Comparison of ENCODE assay signal across 23 cellular contexts in the genomic region with DNA sequence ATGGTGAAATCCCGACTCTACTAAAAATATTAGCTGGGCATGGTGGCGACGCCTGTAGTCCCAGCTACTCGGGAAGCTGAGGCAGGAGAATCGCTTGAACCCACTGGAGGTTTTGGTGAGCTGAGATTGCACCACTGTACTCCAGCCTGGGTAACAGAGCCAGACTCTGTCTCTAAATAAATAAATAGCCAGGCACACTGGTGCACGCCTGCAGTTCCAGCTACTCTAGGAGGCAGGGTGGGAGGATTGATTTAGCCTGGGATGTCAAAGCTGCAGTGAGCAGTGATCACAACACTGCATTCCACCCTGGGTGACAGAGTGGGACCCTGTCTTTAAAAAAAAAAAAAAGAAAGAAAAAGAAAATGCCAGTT. TPM values are rescaled to one million over a fixed set of nuclear protein-coding genes. Genes with fewer than 3 reads are reported as not detected.
DNase-seq lines count a peak whose midpoint lies in the region; ATAC-seq and TF ChIP-seq lines count a peak whose summit lies in the region.
"Had no signal": no experiment of that assay in that cellular context is flagged by ENCODE, and none has a peak within 500 bp of the region (broad histone marks: within the 10 kb centered on the region; RNA-seq: fewer than 3 reads in every experiment).

No MANE protein-coding gene starts in this region.

- intact Hi-C loops in activated CD4-positive, alpha-beta memory T cell treated with anti-CD3 and anti-CD28 coated beads for 36 hours (cut with micrococcal nuclease): no loop called here
- intact Hi-C loops in prostate gland (cut with DNase I): no loop called here

- no peak overlapping the region for H3K4me3 ChIP-seq in prostate gland
- H3K4me3 ChIP-seq: coronary artery, gastrocnemius medialis, hepatocyte, SK-N-MC had no signal

- no peaks in the 10 kb centered on the region for H3K36me3 ChIP-seq in prostate gland
- H3K36me3 ChIP-seq: gastrocnemius medialis had no signal

- no peaks in the 10 kb centered on the region for H3K27me3 ChIP-seq in prostate gland (replicated peaks; ENCODE audit: insufficient read depth)
- H3K27me3 ChIP-seq: gastrocnemius medialis, hepatocyte had no signal

- CTCF ChIA-PET in activated CD4-positive, alpha-beta memory T cell treated with anti-CD3 and anti-CD28 coated beads, Interleukin-2, amount 10 ng/mL, durations not matched to agents 7 days and 5 days (lab: Charles Lee): interaction anchor here (0.6 to 3.0 kb wide), 12 partner anchors 9 to 323 kb away, joined by 3 to 15 read pairs (median 6); no protein-coding TSS in a partner anchor
- CTCF ChIA-PET in activated CD4-positive, alpha-beta memory T cell treated with anti-CD3 and anti-CD28 coated beads for 36 hours (lab: Charles Lee): interaction anchor here (0.5 to 1.8 kb wide), 6 partner anchors 9 to 116 kb away, joined by 3 to 7 read pairs (median 4); no protein-coding TSS in a partner anchor

- no peak for DNase-seq in activated CD4-positive, alpha-beta memory T cell treated with anti-CD3 and anti-CD28 coated beads, Interleukin-2, amount 10 ng/mL, durations not matched to agents 7 days and 5 days
- DNase-seq in activated CD4-positive, alpha-beta memory T cell treated with anti-CD3 and anti-CD28 coated beads for 36 hours: no peak
- DNase-seq in chondrocyte (ENCODE audit: low spot score): peak; percentile 10
- no peak for DNase-seq in prostate gland (ENCODE audit: low spot score)
- DNase-seq: activated gamma-delta T cell treated with Interleukin-2 at 50 U/mL for 16 hours; activated T-cell treated with anti-CD3 and anti-CD28 coated beads, Interleukin-2, amount 50 U/mL, for 1 hour; amniotic stem cell; Calu3; H7; Karpas-422; NCI-H526; T-helper 9 cell had no signal

- WGBS in prostate gland: 84% methylated on average over 6 of the region's 6 CpGs

- no peak for TF ChIP-seq POLR2A in prostate gland (IDR thresholded peaks at IDR 0.05)

- H3K36me3 Mint-ChIP-seq in activated CD4-positive, alpha-beta memory T cell treated with anti-CD3 and anti-CD28 coated beads, Interleukin-2, amount 10 ng/mL, durations not matched to agents 7 days and 5 days (ENCODE audit: low read depth): no peaks in the 10 kb centered on the region
- H3K36me3 Mint-ChIP-seq in activated CD4-positive, alpha-beta memory T cell treated with anti-CD3 and anti-CD28 coated beads for 36 hours: no peaks in the 10 kb centered on the region
- no peaks in the 10 kb centered on the region for H3K36me3 Mint-ChIP-seq in chondrocyte (ENCODE audit: low read depth)

- peak overlapping the region; percentile 87 for H3K27ac Mint-ChIP-seq in activated CD4-positive, alpha-beta memory T cell treated with anti-CD3 and anti-CD28 coated beads, Interleukin-2, amount 10 ng/mL, durations not matched to agents 7 days and 5 days
- no peak overlapping the region for H3K27ac Mint-ChIP-seq in activated CD4-positive, alpha-beta memory T cell treated with anti-CD3 and anti-CD28 coated beads for 36 hours
- H3K27ac Mint-ChIP-seq in chondrocyte (ENCODE audit: unreplicated experiment): no peak overlapping the region

- ATAC-seq in GM21390 (IDR thresholded peaks at IDR 0.05; ENCODE audit: unreplicated experiment): no peak
- no peak for ATAC-seq in HG02840 (IDR thresholded peaks at IDR 0.05; ENCODE audit: low FRiP score, unreplicated experiment)
- ATAC-seq in GM19463 (IDR thresholded peaks at IDR 0.05; ENCODE audit: unreplicated experiment): no peak
- ATAC-seq: esophagus mucosa, gastrocnemius medialis had no signal

- peaks cover 8% of the 10 kb centered on the region for H3K27me3 Mint-ChIP-seq in activated CD4-positive, alpha-beta memory T cell treated with anti-CD3 and anti-CD28 coated beads, Interleukin-2, amount 10 ng/mL, durations not matched to agents 7 days and 5 days
- H3K27me3 Mint-ChIP-seq in activated CD4-positive, alpha-beta memory T cell treated with anti-CD3 and anti-CD28 coated beads for 36 hours: peaks cover 4% of the 10 kb centered on the region
- no peaks in the 10 kb centered on the region for H3K27me3 Mint-ChIP-seq in chondrocyte (ENCODE audit: low read depth)

- POLR2A ChIA-PET in activated CD4-positive, alpha-beta memory T cell treated with anti-CD3 and anti-CD28 coated beads, Interleukin-2, amount 10 ng/mL, durations not matched to agents 7 days and 5 days (lab: Charles Lee): interaction anchor here (1.0 to 3.0 kb wide), 4 partner anchors 9 to 188 kb away, joined by 3 to 11 read pairs (median 4); partner anchors contain the start of genes CABIN1 and SPECC1L
- POLR2A ChIA-PET in activated CD4-positive, alpha-beta memory T cell treated with anti-CD3 and anti-CD28 coated beads for 36 hours (lab: Charles Lee): no interaction called here

- H3K4me1 Mint-ChIP-seq in activated CD4-positive, alpha-beta memory T cell treated with anti-CD3 and anti-CD28 coated beads, Interleukin-2, amount 10 ng/mL, durations not matched to agents 7 days and 5 days: peaks cover 40% of the 10 kb centered on the region
- H3K4me1 Mint-ChIP-seq in activated CD4-positive, alpha-beta memory T cell treated with anti-CD3 and anti-CD28 coated beads for 36 hours (ENCODE audit: low read depth): peaks cover 7% of the 10 kb centered on the region
- H3K4me1 Mint-ChIP-seq in chondrocyte (ENCODE audit: low read depth): peaks cover 18% of the 10 kb centered on the region

- TF ChIP-seq CTCF in C4-2B (conservative IDR thresholded peaks at IDR 0.05) (no peak), chondrocyte (IDR thresholded peaks at IDR 0.05) (no peak), prostate gland (IDR thresholded peaks at IDR 0.05) (no peak)

- H3K9me3 Mint-ChIP-seq in activated CD4-positive, alpha-beta memory T cell treated with anti-CD3 and anti-CD28 coated beads, Interleukin-2, amount 10 ng/mL, durations not matched to agents 7 days and 5 days: no peaks in the 10 kb centered on the region
- H3K9me3 Mint-ChIP-seq in activated CD4-positive, alpha-beta memory T cell treated with anti-CD3 and anti-CD28 coated beads for 36 hours: no peaks in the 10 kb centered on the region
- no peaks in the 10 kb centered on the region for H3K9me3 Mint-ChIP-seq in chondrocyte (ENCODE audit: low read depth)
- H3K9me3 Mint-ChIP-seq: neural crest cell had no signal

- H3K27ac ChIP-seq in C4-2B: peak overlapping the region; percentile 83; the same call in 1 of the 2 replicates
- H3K27ac ChIP-seq in prostate gland: peak overlapping the region; percentile 70 to 83
- H3K27ac ChIP-seq: SK-N-MC had no signal

- no peak overlapping the region for H3K4me3 Mint-ChIP-seq in activated CD4-positive, alpha-beta memory T cell treated with anti-CD3 and anti-CD28 coated beads, Interleukin-2, amount 10 ng/mL, durations not matched to agents 7 days and 5 days
- no peak overlapping the region for H3K4me3 Mint-ChIP-seq in activated CD4-positive, alpha-beta memory T cell treated with anti-CD3 and anti-CD28 coated beads for 36 hours
- no peak overlapping the region for H3K4me3 Mint-ChIP-seq in chondrocyte (ENCODE audit: unreplicated experiment)
- H3K4me3 Mint-ChIP-seq: neural crest cell had no signal

- H3K9me3 ChIP-seq in prostate gland: no peaks in the 10 kb centered on the region
- H3K9me3 ChIP-seq: gastrocnemius medialis had no signal

- peaks cover 6% of the 10 kb centered on the region for H3K4me1 ChIP-seq in prostate gland (replicated peaks)
- H3K4me1 ChIP-seq: gastrocnemius medialis had no signal

RNA-seq across cellular contexts. Expression of gene SUSD2, which starts 17.4 kb away (rescaled TPM):
- under 1 TPM; 0.23 to 0.63 TPM for total RNA-seq in activated CD4-positive, alpha-beta memory T cell treated with anti-CD3 and anti-CD28 coated beads, Interleukin-2, amount 10 ng/mL, durations not matched to agents 7 days and 5 days
- total RNA-seq in activated CD4-positive, alpha-beta memory T cell treated with anti-CD3 and anti-CD28 coated beads for 36 hours: under 1 TPM; 0.19 to 0.22 TPM
- total RNA-seq in chondrocyte: 0.34 to 1.00 TPM (median 0.65 TPM) in 3 replicates
- 1 to 10 TPM; 7.8 to 9.3 TPM for total RNA-seq in prostate gland

RNA-seq across cellular contexts. Expression of gene GGT5, which starts 46.2 kb away (rescaled TPM):
- total RNA-seq in activated CD4-positive, alpha-beta memory T cell treated with anti-CD3 and anti-CD28 coated beads, Interleukin-2, amount 10 ng/mL, durations not matched to agents 7 days and 5 days: not detected
- total RNA-seq in activated CD4-positive, alpha-beta memory T cell treated with anti-CD3 and anti-CD28 coated beads for 36 hours: not detected
- total RNA-seq in chondrocyte (30.7 to 47.2 TPM (median 37.5 TPM) in 3 replicates), prostate gland (10 to 100 TPM; 19.2 to 39.7 TPM)
- total RNA-seq: bronchial epithelial cell, H7 had no signal

Comparison
In these comparisons a context has a peak if more than half of its experiments do, and no peak if none do; other contexts are left out.
1. RNA of gene GGT5, which starts 46.2 kb away (total RNA-seq): 19.2 to 39.7 TPM in prostate gland and 30.7 to 47.2 TPM in chondrocyte; not detected in activated CD4-positive, alpha-beta memory T cell treated with anti-CD3 and anti-CD28 coated beads for 36 hours and not detected in activated CD4-positive, alpha-beta memory T cell treated with anti-CD3 and anti-CD28 coated beads, Interleukin-2, amount 10 ng/mL, durations not matched to agents 7 days and 5 days; every median in the first group is over 10 times any median in the second.